1 cellular context compared by ENCODE assay signal in genomic region chr17:75010683-75011406, GRCh38.
TF ChIP-seq lines count a peak whose summit lies in the region.

No MANE protein-coding gene starts in this region.

TF ChIP-seq in HepG2, 621 proteins besides CTCF, POLR2A, EP300 and RAD21 (continued from another document and continues in another):
- TF ChIP-seq, protein P1, sequence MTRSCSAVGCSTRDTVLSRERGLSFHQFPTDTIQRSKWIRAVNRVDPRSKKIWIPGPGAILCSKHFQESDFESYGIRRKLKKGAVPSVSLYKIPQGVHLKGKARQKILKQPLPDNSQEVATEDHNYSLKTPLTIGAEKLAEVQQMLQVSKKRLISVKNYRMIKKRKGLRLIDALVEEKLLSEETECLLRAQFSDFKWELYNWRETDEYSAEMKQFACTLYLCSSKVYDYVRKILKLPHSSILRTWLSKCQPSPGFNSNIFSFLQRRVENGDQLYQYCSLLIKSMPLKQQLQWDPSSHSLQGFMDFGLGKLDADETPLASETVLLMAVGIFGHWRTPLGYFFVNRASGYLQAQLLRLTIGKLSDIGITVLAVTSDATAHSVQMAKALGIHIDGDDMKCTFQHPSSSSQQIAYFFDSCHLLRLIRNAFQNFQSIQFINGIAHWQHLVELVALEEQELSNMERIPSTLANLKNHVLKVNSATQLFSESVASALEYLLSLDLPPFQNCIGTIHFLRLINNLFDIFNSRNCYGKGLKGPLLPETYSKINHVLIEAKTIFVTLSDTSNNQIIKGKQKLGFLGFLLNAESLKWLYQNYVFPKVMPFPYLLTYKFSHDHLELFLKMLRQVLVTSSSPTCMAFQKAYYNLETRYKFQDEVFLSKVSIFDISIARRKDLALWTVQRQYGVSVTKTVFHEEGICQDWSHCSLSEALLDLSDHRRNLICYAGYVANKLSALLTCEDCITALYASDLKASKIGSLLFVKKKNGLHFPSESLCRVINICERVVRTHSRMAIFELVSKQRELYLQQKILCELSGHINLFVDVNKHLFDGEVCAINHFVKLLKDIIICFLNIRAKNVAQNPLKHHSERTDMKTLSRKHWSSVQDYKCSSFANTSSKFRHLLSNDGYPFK (CRISPR knock-in tag; IDR thresholded peaks at IDR 0.05; ENCODE audit: borderline replicate concordance), result peak; percentile 16; the same call in 1 of the 2 replicates
- TF ChIP-seq AHR (CRISPR knock-in tag; IDR thresholded peaks at IDR 0.05) (no peak), SNAPC4 (CRISPR knock-in tag; IDR thresholded peaks at IDR 0.05) (no peak), ZNF790 (CRISPR knock-in tag; IDR thresholded peaks at IDR 0.05; ENCODE audit: borderline replicate concordance) (no peak), CBFB (CRISPR knock-in tag; IDR thresholded peaks at IDR 0.05) (no peak), ZNF768 (CRISPR knock-in tag; IDR thresholded peaks at IDR 0.05) (no peak), ZNF160 (CRISPR knock-in tag; IDR thresholded peaks at IDR 0.05) (no peak), MIXL1 (CRISPR knock-in tag; IDR thresholded peaks at IDR 0.05) (no peak), ZNF12 (CRISPR knock-in tag; IDR thresholded peaks at IDR 0.05) (no peak), ZNF775 (CRISPR knock-in tag; IDR thresholded peaks at IDR 0.05; ENCODE audit: borderline replicate concordance) (no peak), GATAD1 (CRISPR knock-in tag; IDR thresholded peaks at IDR 0.05) (no peak), WIZ (CRISPR knock-in tag; IDR thresholded peaks at IDR 0.05) (no peak), STAG1 (CRISPR knock-in tag; IDR thresholded peaks at IDR 0.05) (peak; percentile 61), KLF16 (CRISPR knock-in tag; IDR thresholded peaks at IDR 0.05) (no peak), SNAPC5 (CRISPR knock-in tag; IDR thresholded peaks at IDR 0.05; ENCODE audit: borderline replicate concordance) (no peak), DNMT3B (CRISPR knock-in tag; conservative IDR thresholded peaks at IDR 0.05) (no peak), ZNF773 (CRISPR knock-in tag; IDR thresholded peaks at IDR 0.05; ENCODE audit: borderline replicate concordance) (no peak), FOXO1 (CRISPR knock-in tag; IDR thresholded peaks at IDR 0.05) (no peak), SMAD1 (CRISPR knock-in tag; IDR thresholded peaks at IDR 0.05; ENCODE audit: borderline replicate concordance, low read depth) (no peak), ZFP37 (CRISPR knock-in tag; IDR thresholded peaks at IDR 0.05; ENCODE audit: borderline replicate concordance) (no peak), ZMYM4 (CRISPR knock-in tag; IDR thresholded peaks at IDR 0.05) (no peak), CBX1 (IDR thresholded peaks at IDR 0.05; ENCODE audit: low read depth) (no peak), MTA3 (CRISPR knock-in tag; IDR thresholded peaks at IDR 0.05) (no peak), CC2D1A (CRISPR knock-in tag; IDR thresholded peaks at IDR 0.05) (no peak), ZNF784 (CRISPR knock-in tag; IDR thresholded peaks at IDR 0.05; ENCODE audit: borderline replicate concordance) (no peak), NR2C2 (CRISPR knock-in tag; IDR thresholded peaks at IDR 0.05; ENCODE audit: borderline replicate concordance) (no peak), ATF7 (IDR thresholded peaks at IDR 0.05) (peak; percentile 86), ATF7 (CRISPR knock-in tag; IDR thresholded peaks at IDR 0.05) (0 out of 2 replicates have a peak, but pooled peaks have one; percentile 36), ATAD3A (CRISPR knock-in tag; IDR thresholded peaks at IDR 0.05) (no peak), ZNF878 (CRISPR knock-in tag; IDR thresholded peaks at IDR 0.05) (peak; percentile 23; the same call in 1 of the 2 replicates), NR2F6 (IDR thresholded peaks at IDR 0.05) (no peak), NR2F6 (CRISPR knock-in tag; IDR thresholded peaks at IDR 0.05) (no peak), PTBP1 (IDR thresholded peaks at IDR 0.05; ENCODE audit: low read depth, low read length, poor library complexity, severe bottlenecking) (no peak), JARID2 (CRISPR knock-in tag; IDR thresholded peaks at IDR 0.05; ENCODE audit: insufficient replicate concordance) (no peak), LBX2 (CRISPR knock-in tag; IDR thresholded peaks at IDR 0.05; ENCODE audit: borderline replicate concordance) (no peak), ZNF124 (CRISPR knock-in tag; IDR thresholded peaks at IDR 0.05) (no peak), BCLAF1 (IDR thresholded peaks at IDR 0.05) (no peak), ZSCAN31 (CRISPR knock-in tag; IDR thresholded peaks at IDR 0.05; ENCODE audit: low read depth) (no peak), DMAP1 (CRISPR knock-in tag; IDR thresholded peaks at IDR 0.05) (no peak), KAT7 (CRISPR knock-in tag; IDR thresholded peaks at IDR 0.05; ENCODE audit: borderline replicate concordance) (no peak), HHEX (CRISPR knock-in tag; IDR thresholded peaks at IDR 0.05) (no peak), TRIM24 (CRISPR knock-in tag; IDR thresholded peaks at IDR 0.05) (no peak), HNRNPK (IDR thresholded peaks at IDR 0.05; ENCODE audit: low read depth, low read length, poor library complexity, severe bottlenecking) (no peak), MTERF4 (CRISPR knock-in tag; IDR thresholded peaks at IDR 0.05) (no peak), MXI1 (IDR thresholded peaks at IDR 0.05; ENCODE audit: borderline replicate concordance, low read depth, low read length) (peak; percentile 47; the same call in 1 of the 3 replicates), SP2 (CRISPR knock-in tag; IDR thresholded peaks at IDR 0.05) (no peak), FOXP1 (IDR thresholded peaks at IDR 0.05) (no peak), FOXP1 (CRISPR knock-in tag; IDR thresholded peaks at IDR 0.05) (no peak), CREB1 (IDR thresholded peaks at IDR 0.05) (0 out of 2 replicates have a peak, but pooled peaks have one; percentile 15), CREB1 (CRISPR knock-in tag; IDR thresholded peaks at IDR 0.05) (no peak), RFX1 (IDR thresholded peaks at IDR 0.05) (peak; percentile 63), NPAS2 (CRISPR knock-in tag; IDR thresholded peaks at IDR 0.05; ENCODE audit: borderline replicate concordance) (no peak), ZNF816 (CRISPR knock-in tag; IDR thresholded peaks at IDR 0.05; ENCODE audit: borderline replicate concordance) (no peak)
- TF ChIP-seq, protein P2, sequence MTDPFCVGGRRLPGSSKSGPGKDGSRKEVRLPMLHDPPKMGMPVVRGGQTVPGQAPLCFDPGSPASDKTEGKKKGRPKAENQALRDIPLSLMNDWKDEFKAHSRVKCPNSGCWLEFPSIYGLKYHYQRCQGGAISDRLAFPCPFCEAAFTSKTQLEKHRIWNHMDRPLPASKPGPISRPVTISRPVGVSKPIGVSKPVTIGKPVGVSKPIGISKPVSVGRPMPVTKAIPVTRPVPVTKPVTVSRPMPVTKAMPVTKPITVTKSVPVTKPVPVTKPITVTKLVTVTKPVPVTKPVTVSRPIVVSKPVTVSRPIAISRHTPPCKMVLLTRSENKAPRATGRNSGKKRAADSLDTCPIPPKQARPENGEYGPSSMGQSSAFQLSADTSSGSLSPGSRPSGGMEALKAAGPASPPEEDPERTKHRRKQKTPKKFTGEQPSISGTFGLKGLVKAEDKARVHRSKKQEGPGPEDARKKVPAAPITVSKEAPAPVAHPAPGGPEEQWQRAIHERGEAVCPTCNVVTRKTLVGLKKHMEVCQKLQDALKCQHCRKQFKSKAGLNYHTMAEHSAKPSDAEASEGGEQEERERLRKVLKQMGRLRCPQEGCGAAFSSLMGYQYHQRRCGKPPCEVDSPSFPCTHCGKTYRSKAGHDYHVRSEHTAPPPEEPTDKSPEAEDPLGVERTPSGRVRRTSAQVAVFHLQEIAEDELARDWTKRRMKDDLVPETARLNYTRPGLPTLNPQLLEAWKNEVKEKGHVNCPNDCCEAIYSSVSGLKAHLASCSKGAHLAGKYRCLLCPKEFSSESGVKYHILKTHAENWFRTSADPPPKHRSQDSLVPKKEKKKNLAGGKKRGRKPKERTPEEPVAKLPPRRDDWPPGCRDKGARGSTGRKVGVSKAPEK (CRISPR knock-in tag; IDR thresholded peaks at IDR 0.05; ENCODE audit: borderline replicate concordance), result no peak
- TF ChIP-seq, protein P3, sequence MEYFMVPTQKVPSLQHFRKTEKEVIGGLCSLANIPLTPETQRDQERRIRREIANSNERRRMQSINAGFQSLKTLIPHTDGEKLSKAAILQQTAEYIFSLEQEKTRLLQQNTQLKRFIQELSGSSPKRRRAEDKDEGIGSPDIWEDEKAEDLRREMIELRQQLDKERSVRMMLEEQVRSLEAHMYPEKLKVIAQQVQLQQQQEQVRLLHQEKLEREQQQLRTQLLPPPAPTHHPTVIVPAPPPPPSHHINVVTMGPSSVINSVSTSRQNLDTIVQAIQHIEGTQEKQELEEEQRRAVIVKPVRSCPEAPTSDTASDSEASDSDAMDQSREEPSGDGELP (IDR thresholded peaks at IDR 0.05; ENCODE audit: borderline replicate concordance, low read depth), result peak; percentile 18; the same call in 1 of the 2 replicates
- TF ChIP-seq, protein P4, sequence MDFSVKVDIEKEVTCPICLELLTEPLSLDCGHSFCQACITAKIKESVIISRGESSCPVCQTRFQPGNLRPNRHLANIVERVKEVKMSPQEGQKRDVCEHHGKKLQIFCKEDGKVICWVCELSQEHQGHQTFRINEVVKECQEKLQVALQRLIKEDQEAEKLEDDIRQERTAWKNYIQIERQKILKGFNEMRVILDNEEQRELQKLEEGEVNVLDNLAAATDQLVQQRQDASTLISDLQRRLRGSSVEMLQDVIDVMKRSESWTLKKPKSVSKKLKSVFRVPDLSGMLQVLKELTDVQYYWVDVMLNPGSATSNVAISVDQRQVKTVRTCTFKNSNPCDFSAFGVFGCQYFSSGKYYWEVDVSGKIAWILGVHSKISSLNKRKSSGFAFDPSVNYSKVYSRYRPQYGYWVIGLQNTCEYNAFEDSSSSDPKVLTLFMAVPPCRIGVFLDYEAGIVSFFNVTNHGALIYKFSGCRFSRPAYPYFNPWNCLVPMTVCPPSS (IDR thresholded peaks at IDR 0.05), result no peak
